Comparison of ENCODE assay signal across 9 cellular contexts in the genomic region with DNA sequence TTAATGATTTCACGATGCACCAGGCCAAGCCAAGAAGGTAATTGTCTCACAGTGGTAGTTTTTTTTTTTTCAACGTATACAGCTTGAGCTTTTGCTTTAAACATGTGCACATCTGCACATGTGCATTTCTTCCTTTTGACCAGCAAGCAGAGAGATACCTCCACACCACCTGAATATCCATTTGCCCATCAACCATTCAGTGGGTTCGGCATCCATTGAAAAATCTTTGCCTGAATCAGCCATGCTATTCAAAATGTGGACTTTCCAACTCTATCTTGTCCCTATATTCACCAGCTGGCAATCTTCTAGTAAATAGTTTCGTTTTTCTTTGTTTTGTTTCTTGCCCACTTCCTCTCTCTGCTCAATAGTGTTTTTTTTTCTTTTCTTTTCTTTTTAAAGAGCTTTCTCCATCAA. TPM values are rescaled to one million over a fixed set of nuclear protein-coding genes. Genes with fewer than 3 reads are reported as not detected.
DNase-seq lines count a peak whose midpoint lies in the region; ATAC-seq and TF ChIP-seq lines count a peak whose summit lies in the region.
"Had no signal": no experiment of that assay in that cellular context is flagged by ENCODE, and none has a peak within 500 bp of the region (broad histone marks: within the 10 kb centered on the region; RNA-seq: fewer than 3 reads in every experiment).

No MANE protein-coding gene starts in this region.

- H3K9me3 Mint-ChIP-seq in CD8-positive, alpha-beta T cell: no peaks in the 10 kb centered on the region
- H3K9me3 Mint-ChIP-seq in activated naive CD8-positive, alpha-beta T cell (ENCODE audit: low read depth): no peaks in the 10 kb centered on the region

- peak overlapping the region; percentile 31 for H3K4me3 ChIP-seq in CD8-positive, alpha-beta T cell (ENCODE audit: low read depth, low read length)

- no peak for DNase-seq in CD8-positive, alpha-beta T cell
- DNase-seq in NK-92 treated with Interleukin-12 subunit alpha and Interleukin-12 subunit beta, amount 100 ng/mL, for 24 hours (lab: John Stamatoyannopoulos, UW): no peak
- DNase-seq in NCI-H226: no peak
- DNase-seq in ureter (ENCODE audit: low spot score): no peak
- DNase-seq in NCI-H69 (lab: John Stamatoyannopoulos, UW): no peak

- CTCF ChIA-PET in CD8-positive, alpha-beta T cell (lab: Charles Lee): interaction anchor here (0.7 to 1.7 kb wide), 14 partner anchors 10 to 278 kb away, joined by 3 to 6 read pairs (median 3); no protein-coding TSS in a partner anchor

- no peaks in the 10 kb centered on the region for H3K9me3 ChIP-seq in CD8-positive, alpha-beta T cell (ENCODE audit: low read length)

- H3K36me3 Mint-ChIP-seq in CD8-positive, alpha-beta T cell: no peaks in the 10 kb centered on the region
- H3K36me3 Mint-ChIP-seq in activated naive CD8-positive, alpha-beta T cell: no peaks in the 10 kb centered on the region

- peak; percentile 79 for ATAC-seq in CD8-positive, alpha-beta T cell
- ATAC-seq in GM19452 (IDR thresholded peaks at IDR 0.05; ENCODE audit: unreplicated experiment): peak; percentile 73
- ATAC-seq in HG03354 (IDR thresholded peaks at IDR 0.05; ENCODE audit: poor library complexity, severe bottlenecking, unreplicated experiment): peak; percentile 72
- ATAC-seq: Right ventricle myocardium inferior had no signal

- no peaks in the 10 kb centered on the region for H3K36me3 ChIP-seq in CD8-positive, alpha-beta T cell (ENCODE audit: insufficient read depth, low read length)

- H3K27ac Mint-ChIP-seq in CD8-positive, alpha-beta T cell: peak overlapping the region; percentile 80
- H3K27ac Mint-ChIP-seq in activated naive CD8-positive, alpha-beta T cell: peak overlapping the region; percentile 84

- POLR2A ChIA-PET in CD8-positive, alpha-beta T cell (lab: Charles Lee): interaction anchor here (1.1 to 2.5 kb wide), 6 partner anchors 8 to 241 kb away, joined by 3 to 13 read pairs (median 6); partner anchors contain the start of genes MALSU1 and TRA2A

- no peaks in the 10 kb centered on the region for H3K27me3 Mint-ChIP-seq in CD8-positive, alpha-beta T cell (ENCODE audit: low read depth)
- no peaks in the 10 kb centered on the region for H3K27me3 Mint-ChIP-seq in activated naive CD8-positive, alpha-beta T cell

- H3K4me3 Mint-ChIP-seq in CD8-positive, alpha-beta T cell: peak overlapping the region; percentile 70
- H3K4me3 Mint-ChIP-seq in activated naive CD8-positive, alpha-beta T cell: peak overlapping the region; percentile 73

- peaks cover 15% of the 10 kb centered on the region for H3K4me1 Mint-ChIP-seq in CD8-positive, alpha-beta T cell (ENCODE audit: low read depth)
- peaks cover 17% of the 10 kb centered on the region for H3K4me1 Mint-ChIP-seq in activated naive CD8-positive, alpha-beta T cell (ENCODE audit: low read depth)

- no peak overlapping the region for H3K27ac ChIP-seq in CD8-positive, alpha-beta T cell (ENCODE audit: low read depth, low read length)

- intact Hi-C loops in CD8-positive, alpha-beta T cell (cut with DNase I, micrococcal nuclease): loop anchor here (1.0 to 10.0 kb wide), 3 partner anchors 10 to 1585 kb away; partner anchors contain the start of genes CYCS (in 1 of the 2) and TOMM7 (in 1 of the 2)

- H3K4me1 ChIP-seq in CD8-positive, alpha-beta T cell (ENCODE audit: insufficient read depth, low read length): peaks cover 16% of the 10 kb centered on the region

- H3K27me3 ChIP-seq in CD8-positive, alpha-beta T cell (ENCODE audit: insufficient read depth, low read length): no peaks in the 10 kb centered on the region

- TF ChIP-seq CTCF in CD8-positive, alpha-beta T cell (IDR thresholded peaks at IDR 0.05): no peak

RNA-seq across cellular contexts. Expression of gene TRA2A, which starts 7.7 kb away (rescaled TPM):
- total RNA-seq in CD8-positive, alpha-beta T cell: 100 to 1,000 TPM; 258 to 271 TPM
- total RNA-seq in ureter: 147 TPM

RNA-seq across cellular contexts. Expression of gene CCDC126, which starts 57.7 kb away (rescaled TPM):
- total RNA-seq in CD8-positive, alpha-beta T cell: 10 to 100 TPM; 10.8 to 11.9 TPM
- total RNA-seq in ureter: 9.6 TPM
